20 cellular contexts compared by ENCODE assay signal in the genomic region with DNA sequence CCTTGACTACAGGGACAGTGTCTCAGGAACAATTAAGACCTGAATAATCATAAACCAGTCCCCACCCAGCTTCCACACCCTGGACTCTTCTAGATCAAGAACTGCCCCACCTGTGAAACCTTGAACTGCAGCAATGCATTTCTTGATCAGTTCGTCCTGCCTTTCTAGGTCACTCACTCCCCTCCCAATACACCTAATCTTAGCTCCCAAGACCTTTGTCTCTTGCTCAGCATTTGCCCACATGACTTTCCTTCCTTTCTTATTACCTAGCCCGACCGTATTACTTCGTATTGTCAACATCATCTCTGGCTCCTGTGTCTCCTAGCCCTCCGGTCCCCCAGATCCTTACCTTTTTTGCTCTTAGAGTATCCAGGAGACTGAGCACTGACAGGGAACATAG.
"Had no signal": no experiment of that assay in that cellular context is flagged by ENCODE, and none has a peak within 500 bp of the region (broad histone marks: within the 10 kb centered on the region; RNA-seq: fewer than 3 reads in every experiment).

No MANE protein-coding gene starts in this region.

- H3K4me1 ChIP-seq: psoas muscle, right lobe of liver had no signal

- H3K27me3 ChIP-seq: dorsolateral prefrontal cortex, heart left ventricle, right lobe of liver had no signal

- H3K36me3 ChIP-seq: heart left ventricle, right lobe of liver had no signal

- H3K9me3 ChIP-seq: heart left ventricle, psoas muscle, right lobe of liver had no signal

- DNase-seq: activated B cell treated with CpG ODN at 0.5 μM for 24 hours; activated CD4-positive, alpha-beta T cell treated with anti-CD3 and anti-CD28 coated beads, Interleukin-2, amount 10 ng/mL, durations not matched to agents 7 days and 5 days; activated CD8-positive, alpha-beta memory T cell treated with anti-CD3 and anti-CD28 coated beads for 24 hours; activated naive CD4-positive, alpha-beta T cell treated with anti-CD3 and anti-CD28 coated beads, Interleukin-2, amount 50 U/mL, for 16 hours; amygdala; dorsolateral prefrontal cortex; heart left ventricle; kidney; midbrain; occipital lobe; psoas muscle; right lobe of liver; stimulated activated naive CD8-positive, alpha-beta T cell treated with anti-CD3 and anti-CD28 coated beads, Interleukin-15, Interleukin-2, amounts not matched to agents 100 U/mL and 50 U/mL, for 24 hours had no signal

- H3K27ac ChIP-seq: dorsolateral prefrontal cortex, heart left ventricle, psoas muscle, right lobe of liver had no signal

- ATAC-seq: activated T-helper 17 cell treated with anti-CD3 and anti-CD28 coated beads, Interleukin-2, amount 50 U/mL, for 72 hours; heart left ventricle; natural killer cell treated with Interleukin-12 subunit alpha and Interleukin-12 subunit beta and Interleukin-15 and Interleukin-18, amount 100 ng/mL, for 72 hours; psoas muscle; right lobe of liver; SK-N-SH treated with all-trans-retinoic acid at 6 μM for 48 hours; stimulated activated naive CD8-positive, alpha-beta T cell treated with anti-CD3 and anti-CD28 coated beads, Interleukin-15, Interleukin-2, amounts not matched to agents 100 U/mL and 50 U/mL, for 24 hours had no signal

- H3K4me3 ChIP-seq: dorsolateral prefrontal cortex, heart left ventricle, psoas muscle, right lobe of liver had no signal

- FAIRE-seq: bronchial epithelial cell, endometrium, frontal cortex, kidney, TTC549 had no signal
